Comparison of ENCODE assay signal across 8 cellular contexts in the genomic region with DNA sequence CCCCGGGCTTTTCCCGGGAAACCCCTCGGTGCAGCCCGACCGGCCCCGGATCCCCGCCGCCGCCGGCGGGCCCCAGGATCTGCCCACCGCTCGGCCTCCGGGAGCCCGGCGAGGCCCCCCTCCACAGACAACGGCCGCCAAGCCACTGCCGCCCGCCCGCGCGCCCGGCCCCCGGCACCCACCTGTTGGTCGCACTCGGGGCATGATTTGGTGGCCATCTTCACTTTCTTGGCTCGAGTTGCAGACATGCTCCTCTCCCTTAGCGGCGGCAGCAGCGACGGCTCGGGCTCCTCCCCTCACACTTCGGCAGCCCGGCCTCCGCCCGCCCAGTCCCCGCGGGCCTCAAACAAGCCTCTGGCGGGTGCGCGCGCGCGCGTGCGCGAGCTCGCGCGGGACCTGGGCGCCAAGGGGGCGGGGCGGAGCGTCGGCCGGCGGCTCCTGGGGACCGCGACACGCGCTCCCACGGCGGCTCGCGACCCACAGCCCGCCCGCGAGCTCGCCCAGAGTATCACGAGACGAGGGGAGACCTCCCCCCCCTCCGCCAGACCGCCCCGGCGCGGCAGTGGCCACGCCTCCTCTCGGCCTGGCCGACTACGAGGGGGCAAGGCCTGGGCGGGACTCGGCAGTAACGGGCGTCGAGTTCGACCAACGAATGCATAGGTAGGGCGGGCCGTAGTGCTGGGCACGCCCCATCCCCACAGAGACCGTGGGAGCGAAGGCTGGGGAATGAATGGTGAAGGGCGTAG. TPM values are rescaled to one million over a fixed set of nuclear protein-coding genes. Genes with fewer than 3 reads are reported as not detected.
A peak's percentile ranks its signal among the peaks of the same experiment; 100 is the strongest.
DNase-seq lines count a peak whose midpoint lies in the region; ATAC-seq and TF ChIP-seq lines count a peak whose summit lies in the region.

A gene with protein sequence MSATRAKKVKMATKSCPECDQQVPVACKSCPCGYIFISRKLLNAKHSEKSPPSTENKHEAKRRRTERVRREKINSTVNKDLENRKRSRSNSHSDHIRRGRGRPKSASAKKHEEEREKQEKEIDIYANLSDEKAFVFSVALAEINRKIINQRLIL (minus strand): TSS at position 279 of the 746 bp plus-strand sequence. CDS start 31 bp downstream, at position 248.

- H3K27ac Mint-ChIP-seq in WTC11 = peak within 1 kb of the TSS; percentile 98

- no peaks in the 10 kb centered on the region; the same call in 1 of the 2 replicates for H3K36me3 Mint-ChIP-seq in WTC11

- POLR2A ChIA-PET in WTC11 (lab: Charles Lee) = interaction anchor here (1.0 kb wide), 1 partner anchor 53 kb away, joined by 3 read pairs; a partner anchor contains a TSS

- H3K9me3 Mint-ChIP-seq in WTC11 = no peaks in the 10 kb centered on the region

- CTCF ChIA-PET in WTC11 (lab: Charles Lee) = interaction anchor here (0.5 to 3.0 kb wide), 2 partner anchors 23 to 78 kb away, joined by 5 to 14 read pairs; no protein-coding TSS in a partner anchor

- H3K27me3 Mint-ChIP-seq in WTC11 (ENCODE audit: low read depth) = peaks cover 6% of the 10 kb centered on the region

- ATAC-seq in GM18909 (IDR thresholded peaks at IDR 0.05; ENCODE audit: poor library complexity, unreplicated experiment) (peak; percentile 96), HG03175 (IDR thresholded peaks at IDR 0.05; ENCODE audit: unreplicated experiment) (peak; percentile 97), WTC11 (peak; percentile 97)

- peak within 1 kb of the TSS; percentile 77 to 78 for H3K4me3 ChIP-seq in cardiac fibroblast (replicated peaks in 1 of 2; ENCODE audit: low read depth in 2 of 2, low read length in 2 of 2)

- H3K4me1 Mint-ChIP-seq in WTC11 = peaks cover 28% of the 10 kb centered on the region

- TF ChIP-seq CTCF in WTC11 (IDR thresholded peaks at IDR 0.05) = no peak
- no peak for TF ChIP-seq CTCF in cardiac fibroblast (IDR thresholded peaks at IDR 0.05; ENCODE audit: low read depth, low read length)

- DNase-seq in AG08395 (ENCODE audit: low spot score) (peak; percentile 98), NCI-H226 (peak; percentile 88), WTC11 (ENCODE audit: low spot score) (peak; percentile 91), cardiac fibroblast (ENCODE audit: low read depth in 2 of 2) (peak; percentile 93 to 95), iris pigment epithelial cell (ENCODE audit: low read depth) (peak; percentile 94)
- peak; percentile 85 for DNase-seq in stimulated activated CD4-positive, alpha-beta T cell treated with anti-CD3 and anti-CD28 coated beads, Interleukin-12 subunit alpha, Interleukin-12 subunit beta, amount 100 ng/mL, for 4 hours

- peak within 1 kb of the TSS; percentile 100 for H3K4me3 Mint-ChIP-seq in WTC11

TF ChIP-seq in WTC11, 78 proteins besides CTCF, POLR2A, EP300 and RAD21 (continues in another document):
- TF ChIP-seq, protein P1, sequence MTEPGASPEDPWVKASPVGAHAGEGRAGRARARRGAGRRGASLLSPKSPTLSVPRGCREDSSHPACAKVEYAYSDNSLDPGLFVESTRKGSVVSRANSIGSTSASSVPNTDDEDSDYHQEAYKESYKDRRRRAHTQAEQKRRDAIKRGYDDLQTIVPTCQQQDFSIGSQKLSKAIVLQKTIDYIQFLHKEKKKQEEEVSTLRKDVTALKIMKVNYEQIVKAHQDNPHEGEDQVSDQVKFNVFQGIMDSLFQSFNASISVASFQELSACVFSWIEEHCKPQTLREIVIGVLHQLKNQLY (CRISPR knock-in tag; IDR thresholded peaks at IDR 0.05) = no peak
- TF ChIP-seq ZNF317 (CRISPR knock-in tag; IDR thresholded peaks at IDR 0.05; ENCODE audit: borderline replicate concordance, low read depth) = no peak
- TF ChIP-seq, protein P2, sequence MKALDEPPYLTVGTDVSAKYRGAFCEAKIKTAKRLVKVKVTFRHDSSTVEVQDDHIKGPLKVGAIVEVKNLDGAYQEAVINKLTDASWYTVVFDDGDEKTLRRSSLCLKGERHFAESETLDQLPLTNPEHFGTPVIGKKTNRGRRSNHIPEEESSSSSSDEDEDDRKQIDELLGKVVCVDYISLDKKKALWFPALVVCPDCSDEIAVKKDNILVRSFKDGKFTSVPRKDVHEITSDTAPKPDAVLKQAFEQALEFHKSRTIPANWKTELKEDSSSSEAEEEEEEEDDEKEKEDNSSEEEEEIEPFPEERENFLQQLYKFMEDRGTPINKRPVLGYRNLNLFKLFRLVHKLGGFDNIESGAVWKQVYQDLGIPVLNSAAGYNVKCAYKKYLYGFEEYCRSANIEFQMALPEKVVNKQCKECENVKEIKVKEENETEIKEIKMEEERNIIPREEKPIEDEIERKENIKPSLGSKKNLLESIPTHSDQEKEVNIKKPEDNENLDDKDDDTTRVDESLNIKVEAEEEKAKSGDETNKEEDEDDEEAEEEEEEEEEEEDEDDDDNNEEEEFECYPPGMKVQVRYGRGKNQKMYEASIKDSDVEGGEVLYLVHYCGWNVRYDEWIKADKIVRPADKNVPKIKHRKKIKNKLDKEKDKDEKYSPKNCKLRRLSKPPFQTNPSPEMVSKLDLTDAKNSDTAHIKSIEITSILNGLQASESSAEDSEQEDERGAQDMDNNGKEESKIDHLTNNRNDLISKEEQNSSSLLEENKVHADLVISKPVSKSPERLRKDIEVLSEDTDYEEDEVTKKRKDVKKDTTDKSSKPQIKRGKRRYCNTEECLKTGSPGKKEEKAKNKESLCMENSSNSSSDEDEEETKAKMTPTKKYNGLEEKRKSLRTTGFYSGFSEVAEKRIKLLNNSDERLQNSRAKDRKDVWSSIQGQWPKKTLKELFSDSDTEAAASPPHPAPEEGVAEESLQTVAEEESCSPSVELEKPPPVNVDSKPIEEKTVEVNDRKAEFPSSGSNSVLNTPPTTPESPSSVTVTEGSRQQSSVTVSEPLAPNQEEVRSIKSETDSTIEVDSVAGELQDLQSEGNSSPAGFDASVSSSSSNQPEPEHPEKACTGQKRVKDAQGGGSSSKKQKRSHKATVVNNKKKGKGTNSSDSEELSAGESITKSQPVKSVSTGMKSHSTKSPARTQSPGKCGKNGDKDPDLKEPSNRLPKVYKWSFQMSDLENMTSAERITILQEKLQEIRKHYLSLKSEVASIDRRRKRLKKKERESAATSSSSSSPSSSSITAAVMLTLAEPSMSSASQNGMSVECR (CRISPR knock-in tag; IDR thresholded peaks at IDR 0.05; ENCODE audit: borderline replicate concordance) = no peak
- TF ChIP-seq, protein P3, sequence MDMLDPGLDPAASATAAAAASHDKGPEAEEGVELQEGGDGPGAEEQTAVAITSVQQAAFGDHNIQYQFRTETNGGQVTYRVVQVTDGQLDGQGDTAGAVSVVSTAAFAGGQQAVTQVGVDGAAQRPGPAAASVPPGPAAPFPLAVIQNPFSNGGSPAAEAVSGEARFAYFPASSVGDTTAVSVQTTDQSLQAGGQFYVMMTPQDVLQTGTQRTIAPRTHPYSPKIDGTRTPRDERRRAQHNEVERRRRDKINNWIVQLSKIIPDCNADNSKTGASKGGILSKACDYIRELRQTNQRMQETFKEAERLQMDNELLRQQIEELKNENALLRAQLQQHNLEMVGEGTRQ (CRISPR knock-in tag; IDR thresholded peaks at IDR 0.05) = 0 out of 2 replicates have a peak, but pooled peaks have one; percentile 41
- TF ChIP-seq EMX1 (CRISPR knock-in tag; IDR thresholded peaks at IDR 0.05) = no peak
- TF ChIP-seq NFYB (CRISPR knock-in tag; conservative IDR thresholded peaks at IDR 0.05; ENCODE audit: low read depth) = peak; percentile 50; the same call in 1 of the 2 replicates
- TF ChIP-seq, protein P4, sequence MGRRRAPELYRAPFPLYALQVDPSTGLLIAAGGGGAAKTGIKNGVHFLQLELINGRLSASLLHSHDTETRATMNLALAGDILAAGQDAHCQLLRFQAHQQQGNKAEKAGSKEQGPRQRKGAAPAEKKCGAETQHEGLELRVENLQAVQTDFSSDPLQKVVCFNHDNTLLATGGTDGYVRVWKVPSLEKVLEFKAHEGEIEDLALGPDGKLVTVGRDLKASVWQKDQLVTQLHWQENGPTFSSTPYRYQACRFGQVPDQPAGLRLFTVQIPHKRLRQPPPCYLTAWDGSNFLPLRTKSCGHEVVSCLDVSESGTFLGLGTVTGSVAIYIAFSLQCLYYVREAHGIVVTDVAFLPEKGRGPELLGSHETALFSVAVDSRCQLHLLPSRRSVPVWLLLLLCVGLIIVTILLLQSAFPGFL (CRISPR knock-in tag; IDR thresholded peaks at IDR 0.05; ENCODE audit: borderline replicate concordance) = no peak
- TF ChIP-seq, protein P5, sequence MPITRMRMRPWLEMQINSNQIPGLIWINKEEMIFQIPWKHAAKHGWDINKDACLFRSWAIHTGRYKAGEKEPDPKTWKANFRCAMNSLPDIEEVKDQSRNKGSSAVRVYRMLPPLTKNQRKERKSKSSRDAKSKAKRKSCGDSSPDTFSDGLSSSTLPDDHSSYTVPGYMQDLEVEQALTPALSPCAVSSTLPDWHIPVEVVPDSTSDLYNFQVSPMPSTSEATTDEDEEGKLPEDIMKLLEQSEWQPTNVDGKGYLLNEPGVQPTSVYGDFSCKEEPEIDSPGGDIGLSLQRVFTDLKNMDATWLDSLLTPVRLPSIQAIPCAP (CRISPR knock-in tag; IDR thresholded peaks at IDR 0.05) = no peak
- TF ChIP-seq FOXP1 (CRISPR knock-in tag; IDR thresholded peaks at IDR 0.05; ENCODE audit: borderline replicate concordance) = peak; percentile 66; the same call in 1 of the 2 replicates
- TF ChIP-seq IRF2 (CRISPR knock-in tag; IDR thresholded peaks at IDR 0.05; ENCODE audit: borderline replicate concordance, low read depth) = no peak
- no peak for TF ChIP-seq GRHL2 (CRISPR knock-in tag; IDR thresholded peaks at IDR 0.05; ENCODE audit: insufficient replicate concordance, severe bottlenecking)
- no peak for TF ChIP-seq ATF1 (CRISPR knock-in tag; IDR thresholded peaks at IDR 0.05)
- no peak for TF ChIP-seq GABPB1 (CRISPR knock-in tag; IDR thresholded peaks at IDR 0.05)
- TF ChIP-seq TEAD4 (CRISPR knock-in tag; IDR thresholded peaks at IDR 0.05) = no peak
- TF ChIP-seq, protein P6, sequence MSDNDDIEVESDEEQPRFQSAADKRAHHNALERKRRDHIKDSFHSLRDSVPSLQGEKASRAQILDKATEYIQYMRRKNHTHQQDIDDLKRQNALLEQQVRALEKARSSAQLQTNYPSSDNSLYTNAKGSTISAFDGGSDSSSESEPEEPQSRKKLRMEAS (CRISPR knock-in tag; IDR thresholded peaks at IDR 0.05) = peak; percentile 42; the same call in 1 of the 2 replicates
- TF ChIP-seq, protein P7, sequence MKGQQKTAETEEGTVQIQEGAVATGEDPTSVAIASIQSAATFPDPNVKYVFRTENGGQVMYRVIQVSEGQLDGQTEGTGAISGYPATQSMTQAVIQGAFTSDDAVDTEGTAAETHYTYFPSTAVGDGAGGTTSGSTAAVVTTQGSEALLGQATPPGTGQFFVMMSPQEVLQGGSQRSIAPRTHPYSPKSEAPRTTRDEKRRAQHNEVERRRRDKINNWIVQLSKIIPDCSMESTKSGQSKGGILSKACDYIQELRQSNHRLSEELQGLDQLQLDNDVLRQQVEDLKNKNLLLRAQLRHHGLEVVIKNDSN (CRISPR knock-in tag; IDR thresholded peaks at IDR 0.05) = no peak

RNA-seq across cellular contexts. Expression of the gene that starts here (rescaled TPM):
- total RNA-seq in WTC11 (2021) = 21.8 to 22.5 TPM (median 22.5 TPM) in 3 replicates

Comparison
In these comparisons a context has a peak if more than half of its experiments do, and no peak if none do; other contexts are left out.
1. Peak in every context shown above with its lines: DNase-seq, ATAC-seq and H3K4me3 ChIP-seq.